Comparison of ENCODE assay signal across 1 cellular context in genomic region chr14:37595809-37596595, GRCh38.
TF ChIP-seq lines count a peak whose summit lies in the region.

No MANE protein-coding gene starts in this region.

TF ChIP-seq in HepG2, 621 proteins besides CTCF, POLR2A, EP300 and RAD21 (continued from another document and continues in another):
- TF ChIP-seq SOX6 (IDR thresholded peaks at IDR 0.05) (no peak), SOX6 (CRISPR knock-in tag; IDR thresholded peaks at IDR 0.05) (peak; percentile 56; the same call in 1 of the 2 replicates), REL (CRISPR knock-in tag; conservative IDR thresholded peaks at IDR 0.05) (no peak), ETV5 (CRISPR knock-in tag; IDR thresholded peaks at IDR 0.05; ENCODE audit: borderline replicate concordance) (0 out of 2 replicates have a peak, but pooled peaks have one; percentile 40), SKI (IDR thresholded peaks at IDR 0.05; ENCODE audit: partially characterized antibody) (peak; percentile 96), ZNF7 (CRISPR knock-in tag; IDR thresholded peaks at IDR 0.05) (no peak; the same call in 1 of the 2 replicates), ZNF441 (CRISPR knock-in tag; IDR thresholded peaks at IDR 0.05; ENCODE audit: borderline replicate concordance) (peak; percentile 14), HDAC6 (IDR thresholded peaks at IDR 0.05; ENCODE audit: low read depth, low read length) (no peak; the same call in 1 of the 2 replicates), NFYB (CRISPR knock-in tag; IDR thresholded peaks at IDR 0.05) (peak; percentile 37), ZNF350 (CRISPR knock-in tag; IDR thresholded peaks at IDR 0.05; ENCODE audit: borderline replicate concordance, low read depth) (peak; percentile 97), KDM1A (CRISPR knock-in tag; IDR thresholded peaks at IDR 0.05) (peak; percentile 6; the same call in 1 of the 2 replicates), ZNF20 (CRISPR knock-in tag; IDR thresholded peaks at IDR 0.05) (peak; percentile 97; the same call in 1 of the 2 replicates), CEBPG (CRISPR knock-in tag; IDR thresholded peaks at IDR 0.05) (peak; percentile 24; the same call in 1 of the 2 replicates), NR2F1 (CRISPR knock-in tag; IDR thresholded peaks at IDR 0.05) (peak; percentile 31 to 55; a peak in 2 of 4 replicates), ZNF570 (CRISPR knock-in tag; IDR thresholded peaks at IDR 0.05; ENCODE audit: borderline replicate concordance) (peak; percentile 73), SIN3A (IDR thresholded peaks at IDR 0.05; ENCODE audit: borderline replicate concordance, low read depth, low read length) (peak; percentile 92), DMTF1 (CRISPR knock-in tag; IDR thresholded peaks at IDR 0.05) (peak; percentile 63; the same call in 1 of the 2 replicates), MXD3 (CRISPR knock-in tag; IDR thresholded peaks at IDR 0.05) (peak; percentile 97), DNMT3B (CRISPR knock-in tag; conservative IDR thresholded peaks at IDR 0.05) (peak; percentile 30; the same call in 1 of the 2 replicates), SRSF4 (IDR thresholded peaks at IDR 0.05; ENCODE audit: low read depth, low read length, poor library complexity, severe bottlenecking) (no peak), ZNF878 (CRISPR knock-in tag; IDR thresholded peaks at IDR 0.05) (peak; percentile 97), ISX (CRISPR knock-in tag; conservative IDR thresholded peaks at IDR 0.05) (peak; percentile 91), ESRRA (CRISPR knock-in tag; IDR thresholded peaks at IDR 0.05; ENCODE audit: low read depth) (peak; percentile 46; the same call in 1 of the 2 replicates), KAT8 (CRISPR knock-in tag; IDR thresholded peaks at IDR 0.05) (peak; percentile 88), TFAP4 (IDR thresholded peaks at IDR 0.05; ENCODE audit: borderline replicate concordance, low read depth) (peak; percentile 79; the same call in 1 of the 2 replicates), SMAD9 (CRISPR knock-in tag; IDR thresholded peaks at IDR 0.05) (peak; percentile 19), RBM39 (IDR thresholded peaks at IDR 0.05; ENCODE audit: low read depth, low read length, poor library complexity, severe bottlenecking) (no peak), ZNF263 (CRISPR knock-in tag; IDR thresholded peaks at IDR 0.05) (peak; percentile 99), NR2F6 (IDR thresholded peaks at IDR 0.05) (peak; percentile 60; the same call in 1 of the 2 replicates), NR2F6 (CRISPR knock-in tag; IDR thresholded peaks at IDR 0.05) (peak; percentile 87), RBM22 (optimal IDR thresholded peaks at IDR 0.05; ENCODE audit: low read length) (peak; percentile 83), SMC3 (IDR thresholded peaks at IDR 0.05; ENCODE audit: low read length) (no peak), PHB2 (IDR thresholded peaks at IDR 0.05; ENCODE audit: partially characterized antibody) (no peak), MIER2 (CRISPR knock-in tag; IDR thresholded peaks at IDR 0.05) (peak; percentile 79), NCOR1 (IDR thresholded peaks at IDR 0.05; ENCODE audit: borderline replicate concordance, low read length) (peak; percentile 83), KDM5B (CRISPR knock-in tag; IDR thresholded peaks at IDR 0.05; ENCODE audit: borderline replicate concordance) (peak; percentile 94), HNRNPUL1 (IDR thresholded peaks at IDR 0.05; ENCODE audit: low read depth, low read length) (no peak), NCOA1 (CRISPR knock-in tag; IDR thresholded peaks at IDR 0.05) (peak; percentile 54; the same call in 1 of the 2 replicates), PHF20 (CRISPR knock-in tag; IDR thresholded peaks at IDR 0.05) (peak; percentile 59; the same call in 1 of the 2 replicates), ZNF17 (CRISPR knock-in tag; IDR thresholded peaks at IDR 0.05) (no peak), ZNF703 (CRISPR knock-in tag; IDR thresholded peaks at IDR 0.05; ENCODE audit: borderline replicate concordance) (peak; percentile 99; the same call in 1 of the 2 replicates), PATZ1 (CRISPR knock-in tag; IDR thresholded peaks at IDR 0.05) (peak; percentile 93), SALL2 (CRISPR knock-in tag; IDR thresholded peaks at IDR 0.05) (no peak), ZNF253 (CRISPR knock-in tag; IDR thresholded peaks at IDR 0.05; ENCODE audit: borderline replicate concordance) (no peak; the same call in 1 of the 2 replicates), ZNF746 (CRISPR knock-in tag; IDR thresholded peaks at IDR 0.05) (peak; percentile 97), RFXANK (CRISPR knock-in tag; IDR thresholded peaks at IDR 0.05) (peak; percentile 96; the same call in 1 of the 2 replicates), IRX3 (CRISPR knock-in tag; IDR thresholded peaks at IDR 0.05; ENCODE audit: borderline replicate concordance, low read depth) (peak; percentile 90; the same call in 1 of the 2 replicates), NCOA2 (CRISPR knock-in tag; IDR thresholded peaks at IDR 0.05) (peak; percentile 51; the same call in 1 of the 2 replicates), TFE3 (CRISPR knock-in tag; IDR thresholded peaks at IDR 0.05) (peak; percentile 89)
- TF ChIP-seq, protein P1, sequence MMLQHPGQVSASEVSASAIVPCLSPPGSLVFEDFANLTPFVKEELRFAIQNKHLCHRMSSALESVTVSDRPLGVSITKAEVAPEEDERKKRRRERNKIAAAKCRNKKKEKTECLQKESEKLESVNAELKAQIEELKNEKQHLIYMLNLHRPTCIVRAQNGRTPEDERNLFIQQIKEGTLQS (CRISPR knock-in tag; IDR thresholded peaks at IDR 0.05): peak; percentile 9
- TF ChIP-seq, protein P2, sequence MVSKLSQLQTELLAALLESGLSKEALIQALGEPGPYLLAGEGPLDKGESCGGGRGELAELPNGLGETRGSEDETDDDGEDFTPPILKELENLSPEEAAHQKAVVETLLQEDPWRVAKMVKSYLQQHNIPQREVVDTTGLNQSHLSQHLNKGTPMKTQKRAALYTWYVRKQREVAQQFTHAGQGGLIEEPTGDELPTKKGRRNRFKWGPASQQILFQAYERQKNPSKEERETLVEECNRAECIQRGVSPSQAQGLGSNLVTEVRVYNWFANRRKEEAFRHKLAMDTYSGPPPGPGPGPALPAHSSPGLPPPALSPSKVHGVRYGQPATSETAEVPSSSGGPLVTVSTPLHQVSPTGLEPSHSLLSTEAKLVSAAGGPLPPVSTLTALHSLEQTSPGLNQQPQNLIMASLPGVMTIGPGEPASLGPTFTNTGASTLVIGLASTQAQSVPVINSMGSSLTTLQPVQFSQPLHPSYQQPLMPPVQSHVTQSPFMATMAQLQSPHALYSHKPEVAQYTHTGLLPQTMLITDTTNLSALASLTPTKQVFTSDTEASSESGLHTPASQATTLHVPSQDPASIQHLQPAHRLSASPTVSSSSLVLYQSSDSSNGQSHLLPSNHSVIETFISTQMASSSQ (IDR thresholded peaks at IDR 0.05; ENCODE audit: low read depth): peak; percentile 45
- TF ChIP-seq, protein P2 (CRISPR knock-in tag; IDR thresholded peaks at IDR 0.05; ENCODE audit: borderline replicate concordance): peak; percentile 87; the same call in 1 of the 2 replicates
- TF ChIP-seq, protein P3, sequence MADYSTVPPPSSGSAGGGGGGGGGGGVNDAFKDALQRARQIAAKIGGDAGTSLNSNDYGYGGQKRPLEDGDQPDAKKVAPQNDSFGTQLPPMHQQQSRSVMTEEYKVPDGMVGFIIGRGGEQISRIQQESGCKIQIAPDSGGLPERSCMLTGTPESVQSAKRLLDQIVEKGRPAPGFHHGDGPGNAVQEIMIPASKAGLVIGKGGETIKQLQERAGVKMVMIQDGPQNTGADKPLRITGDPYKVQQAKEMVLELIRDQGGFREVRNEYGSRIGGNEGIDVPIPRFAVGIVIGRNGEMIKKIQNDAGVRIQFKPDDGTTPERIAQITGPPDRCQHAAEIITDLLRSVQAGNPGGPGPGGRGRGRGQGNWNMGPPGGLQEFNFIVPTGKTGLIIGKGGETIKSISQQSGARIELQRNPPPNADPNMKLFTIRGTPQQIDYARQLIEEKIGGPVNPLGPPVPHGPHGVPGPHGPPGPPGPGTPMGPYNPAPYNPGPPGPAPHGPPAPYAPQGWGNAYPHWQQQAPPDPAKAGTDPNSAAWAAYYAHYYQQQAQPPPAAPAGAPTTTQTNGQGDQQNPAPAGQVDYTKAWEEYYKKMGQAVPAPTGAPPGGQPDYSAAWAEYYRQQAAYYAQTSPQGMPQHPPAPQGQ (CRISPR knock-in tag; IDR thresholded peaks at IDR 0.05; ENCODE audit: borderline replicate concordance): peak; percentile 86; the same call in 1 of the 2 replicates
- TF ChIP-seq, protein P4, sequence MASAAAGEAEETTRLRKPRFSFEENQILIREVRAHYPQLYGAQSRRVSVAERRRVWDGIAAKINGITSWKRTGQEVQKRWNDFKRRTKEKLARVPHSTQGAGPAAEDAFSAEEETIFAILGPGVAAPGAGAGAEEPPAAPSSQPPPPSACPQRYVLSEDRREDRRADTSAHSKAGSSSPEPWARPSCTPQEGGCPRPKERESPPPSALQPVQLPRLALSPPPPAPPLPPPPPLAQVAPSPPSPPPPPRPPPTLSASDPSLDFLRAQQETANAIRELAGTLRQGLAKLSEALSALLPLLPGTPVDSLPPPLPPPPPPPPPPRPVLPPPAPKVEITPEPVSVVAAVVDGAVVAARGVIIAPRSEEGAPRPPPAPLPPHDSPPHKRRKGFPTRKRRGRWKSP (CRISPR knock-in tag; IDR thresholded peaks at IDR 0.05): peak; percentile 97
- TF ChIP-seq, protein P5, sequence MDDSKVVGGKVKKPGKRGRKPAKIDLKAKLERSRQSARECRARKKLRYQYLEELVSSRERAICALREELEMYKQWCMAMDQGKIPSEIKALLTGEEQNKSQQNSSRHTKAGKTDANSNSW (CRISPR knock-in tag; IDR thresholded peaks at IDR 0.05; ENCODE audit: borderline replicate concordance): no peak; the same call in 1 of the 2 replicates
- TF ChIP-seq, protein P6, sequence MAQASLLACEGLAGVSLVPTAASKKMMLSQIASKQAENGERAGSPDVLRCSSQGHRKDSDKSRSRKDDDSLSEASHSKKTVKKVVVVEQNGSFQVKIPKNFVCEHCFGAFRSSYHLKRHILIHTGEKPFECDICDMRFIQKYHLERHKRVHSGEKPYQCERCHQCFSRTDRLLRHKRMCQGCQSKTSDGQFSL (CRISPR knock-in tag; IDR thresholded peaks at IDR 0.05): peak; percentile 85; the same call in 1 of the 2 replicates
